8 cellular contexts compared by ENCODE assay signal in genomic region chr15:83066761-83067637, GRCh38. TPM values are rescaled to one million over a fixed set of nuclear protein-coding genes. Genes with fewer than 3 reads are reported as not detected.
DNase-seq lines count a peak whose midpoint lies in the region; ATAC-seq and TF ChIP-seq lines count a peak whose summit lies in the region.

Gene BTBD1, minus strand, starts transcription at chr15:83067252. Its CDS starts 101 bp downstream, at chr15:83067151.

- ATAC-seq in HG03175 (IDR thresholded peaks at IDR 0.05; ENCODE audit: unreplicated experiment), result peak; percentile 82

- DNase-seq in AG20443 (ENCODE audit: low spot score) (peak; percentile 99), NCI-H345 treated with DMSO at 0.1 percent for 48 hours (lab: John Stamatoyannopoulos, UW; ENCODE audit: unreplicated experiment) (peak; percentile 59), cerebellum (ENCODE audit: low spot score) (peak; percentile 90), kidney tubule cell (ENCODE audit: low spot score) (peak; percentile 98)
- DNase-seq in activated CD4-positive, alpha-beta T cell treated with anti-CD3 and anti-CD28 coated beads for 24 hours (ENCODE audit: low read depth in 2 of 2), result peak; percentile 78 to 85
- peak; percentile 53 to 67 for DNase-seq in stimulated activated CD4-positive, alpha-beta T cell treated with anti-CD3 and anti-CD28 coated beads, Interleukin-1b, Interleukin-23, amount 100 ng/mL, for 1 hour (ENCODE audit: low read depth in 2 of 2)

- in situ Hi-C loops in GM18951 (cut with MboI; ENCODE audit: low sequenced_read_pairs, unreplicated experiment), result no loop called here

- peak; percentile 99 for TF ChIP-seq POLR2A in GM18951 (IDR thresholded peaks at IDR 0.05; ENCODE audit: extremely low read depth, insufficient read depth, insufficient read length)

RNA-seq across cellular contexts. Expression of gene BTBD1, which starts in this region (rescaled TPM):
- total RNA-seq in cerebellum, result 70.5 TPM

Comparison
In these comparisons a context has a peak if more than half of its experiments do, and no peak if none do; other contexts are left out.
1. Peak in every context shown above with its lines: DNase-seq and ATAC-seq.